ENCODE assay signal across 19 cellular contexts in genomic region chr1:170768929-170769328, GRCh38.
DNase-seq lines count a peak whose midpoint lies in the region; ATAC-seq, FAIRE-seq and TF ChIP-seq lines count a peak whose summit lies in the region.
"Had no signal": no experiment of that assay in that cellular context is flagged by ENCODE, and none has a peak within 500 bp of the region (broad histone marks: within the 10 kb centered on the region; RNA-seq: fewer than 3 reads in every experiment).

No MANE protein-coding gene starts in this region.

- H3K27ac ChIP-seq in HepG2 (ENCODE audit: extremely low read length, insufficient read depth, low read length) (no peak overlapping the region), right lobe of liver (no peak overlapping the region), ovary (no peak overlapping the region), caudate nucleus (ENCODE audit: low read depth, low read length) (no peak overlapping the region)
- H3K27ac ChIP-seq: C4-2B had no signal

- no peak for FAIRE-seq in HepG2 (lab: Jason Lieb, UNC)
- FAIRE-seq: GM18507 had no signal

- no peaks in the 10 kb centered on the region for H3K36me3 Mint-ChIP-seq in WTC11
- no peaks in the 10 kb centered on the region for H3K36me3 Mint-ChIP-seq in effector memory CD8-positive, alpha-beta T cell (ENCODE audit: insufficient read depth)

- no peak overlapping the region for H2AFZ ChIP-seq in HepG2 (ENCODE audit: low read length)

- H3K9ac ChIP-seq in HepG2 (ENCODE audit: insufficient read depth, low read depth, low read length) = no peak overlapping the region

- H3K4me1 ChIP-seq in HepG2 (ENCODE audit: insufficient read depth, low read length) (no peaks in the 10 kb centered on the region), right lobe of liver (no peaks in the 10 kb centered on the region), ovary (ENCODE audit: insufficient read depth) (no peaks in the 10 kb centered on the region)

- no peak overlapping the region for H3K27ac Mint-ChIP-seq in WTC11
- H3K27ac Mint-ChIP-seq in effector memory CD8-positive, alpha-beta T cell = no peak overlapping the region

- DNase-seq in HepG2 (ENCODE audit: low spot score) (no peak), right lobe of liver (no peak), WTC11 (ENCODE audit: low spot score) (no peak), iPS-NIHi11 (ENCODE audit: low spot score) (peak; percentile 49), ovary (no peak), caudate nucleus (lab: John Stamatoyannopoulos, UW) (no peak)
- no peak for DNase-seq in effector memory CD8-positive, alpha-beta T cell
- DNase-seq: Caco-2, KG1, NCI-H1092 treated with DMSO at 0.1 percent for 48 hours, NCI-H1694, NCI-H2107, NCI-H226, NCI-H526 had no signal

- no peaks in the 10 kb centered on the region for H3K27me3 Mint-ChIP-seq in WTC11 (ENCODE audit: low read depth)
- peaks cover 5 to 10% of the 10 kb centered on the region in 2 donors for H3K27me3 Mint-ChIP-seq in effector memory CD8-positive, alpha-beta T cell

- H3K27me3 ChIP-seq in HepG2 (ENCODE audit: control insufficient read depth in 1 of 2, insufficient read depth in 2 of 2, low read length in 2 of 2) (no peaks in the 10 kb centered on the region), right lobe of liver (no peaks in the 10 kb centered on the region), ovary (no peaks in the 10 kb centered on the region)

- intact Hi-C loops in HepG2 (cut with micrococcal nuclease; ENCODE audit: unreplicated experiment) = no loop called here
- intact Hi-C loops in right lobe of liver (cut with DNase I) = no loop called here
- intact Hi-C loops in ovary (cut with DNase I) = loop anchor here in 2 of 4 donors (10.0 kb wide), 2 partner anchors 104 to 834 kb away; partner anchors contain the start of gene PRRX1 (in 1 of the 2)

- H3K36me3 ChIP-seq in HepG2 (replicated peaks in 1 of 2; ENCODE audit: control insufficient read depth in 1 of 2, insufficient read depth in 2 of 2, low read length in 2 of 2) = no peaks in the 10 kb centered on the region
- H3K36me3 ChIP-seq in right lobe of liver = no peaks in the 10 kb centered on the region
- no peaks in the 10 kb centered on the region for H3K36me3 ChIP-seq in ovary

- CTCF ChIA-PET in HepG2 (lab: Yijun Ruan, JAX; ENCODE audit: low intra/inter-chr PET ratio, low total read pairs) (no interaction called here), WTC11 (lab: Charles Lee) (interaction anchor here (1.8 kb wide), 1 partner anchor 79 kb away, joined by 4 read pairs; no protein-coding TSS in a partner anchor)

- H3K4me3 ChIP-seq in HepG2 (replicated peaks in 1 of 3; ENCODE audit: insufficient read depth in 1 of 3, low read depth in 2 of 3, low read length in 3 of 3) (no peak overlapping the region), right lobe of liver (no peak overlapping the region), ovary (no peak overlapping the region)

- TF ChIP-seq CTCF in HepG2 (CRISPR knock-in tag; IDR thresholded peaks at IDR 0.05) = no peak
- no peak for TF ChIP-seq CTCF in right lobe of liver (IDR thresholded peaks at IDR 0.05)
- TF ChIP-seq CTCF in WTC11 (IDR thresholded peaks at IDR 0.05) = no peak
- no peak for TF ChIP-seq CTCF in ovary (IDR thresholded peaks at IDR 0.05)

- TF ChIP-seq EP300 in HepG2 (IDR thresholded peaks at IDR 0.05; ENCODE audit: low read depth in 2 of 2, low read length in 2 of 2) (no peak), HepG2 (CRISPR knock-in tag; IDR thresholded peaks at IDR 0.05; ENCODE audit: borderline replicate concordance) (no peak), ovary (IDR thresholded peaks at IDR 0.05) (no peak)

- H3K4me1 Mint-ChIP-seq in WTC11 = no peaks in the 10 kb centered on the region
- no peaks in the 10 kb centered on the region for H3K4me1 Mint-ChIP-seq in effector memory CD8-positive, alpha-beta T cell (ENCODE audit: low read depth in 2 of 2)

- WGBS in HepG2 (ENCODE audit: low lambda C conversion rate) = 0% methylated on average over 1 of the region's 1 CpG
- WGBS in right lobe of liver (ENCODE audit: insufficient coverage, low coverage, low lambda C conversion rate, missing lambda C conversion rate) = 67% methylated on average over 1 of the region's 1 CpG
- WGBS in ovary, 3 donors = 77 to 83% (median 81%) methylated on average over 1 of the region's 1 CpG

- POLR2A ChIA-PET in HepG2 (lab: Yijun Ruan, JAX) = no interaction called here
- POLR2A ChIA-PET in WTC11 (lab: Charles Lee) = no interaction called here

- no peak overlapping the region for H3K4me3 Mint-ChIP-seq in WTC11
- H3K4me3 Mint-ChIP-seq in effector memory CD8-positive, alpha-beta T cell = no peak overlapping the region

- in situ Hi-C loops in HepG2 (cut with HindIII; ENCODE audit: extremely low pct_ligation_motif_present, low pct_unique_long_range_greater_than_20kb) = no loop called here

- H3K9me3 Mint-ChIP-seq in WTC11 = no peaks in the 10 kb centered on the region
- no peaks in the 10 kb centered on the region for H3K9me3 Mint-ChIP-seq in effector memory CD8-positive, alpha-beta T cell

- no peaks in the 10 kb centered on the region for H3K79me2 ChIP-seq in HepG2 (ENCODE audit: insufficient read depth, low read length)

- H3K9me3 ChIP-seq in HepG2 (ENCODE audit: low read length) = no peaks in the 10 kb centered on the region
- H3K9me3 ChIP-seq in right lobe of liver = no peaks in the 10 kb centered on the region
- H3K9me3 ChIP-seq in ovary = no peaks in the 10 kb centered on the region
- H3K9me3 ChIP-seq: Caco-2 had no signal

- TF ChIP-seq RAD21 in HepG2 (CRISPR knock-in tag; IDR thresholded peaks at IDR 0.05) = no peak

- no peak for ATAC-seq in HepG2
- no peak for ATAC-seq in right lobe of liver
- peak; percentile 63; the same call in 1 of the 2 replicates for ATAC-seq in WTC11
- no peak for ATAC-seq in HG03520 (IDR thresholded peaks at IDR 0.05; ENCODE audit: unreplicated experiment)
- ATAC-seq in effector memory CD8-positive, alpha-beta T cell (replicated peaks) = no peak
- ATAC-seq: Panc1, Right ventricle myocardium inferior had no signal

- no TSS peak for BruUV-seq in HepG2 (replicated peaks; lab: Mats Ljungman, UMichigan)

- TF ChIP-seq POLR2A in HepG2 (IDR thresholded peaks at IDR 0.05; ENCODE audit: insufficient read depth in 1 of 2, low read depth in 2 of 2, low read length in 2 of 2) (no peak), right lobe of liver (IDR thresholded peaks at IDR 0.05) (no peak), ovary (IDR thresholded peaks at IDR 0.05) (no peak)

- H4K20me1 ChIP-seq in HepG2 (ENCODE audit: insufficient read depth, low read length) = no peaks in the 10 kb centered on the region

- H3K4me2 ChIP-seq in HepG2 (ENCODE audit: low read depth, low read length) = no peak overlapping the region

TF ChIP-seq in HepG2, 621 proteins besides CTCF, POLR2A, EP300 and RAD21 (continues in another document):
- TF ChIP-seq REST (IDR thresholded peaks at IDR 0.05; ENCODE audit: borderline replicate concordance in 1 of 2, low read depth in 1 of 2, low read length in 2 of 2) = peak; percentile 29 to 87

TF ChIP-seq in WTC11, 78 proteins besides CTCF, POLR2A, EP300 and RAD21:
- no peak for TF ChIP-seq RORB (CRISPR knock-in tag; IDR thresholded peaks at IDR 0.05)
- no peak for TF ChIP-seq AR (CRISPR knock-in tag; IDR thresholded peaks at IDR 0.05)
- no peak for TF ChIP-seq NFE2L1 (CRISPR knock-in tag; IDR thresholded peaks at IDR 0.05)
- TF ChIP-seq JAZF1 (CRISPR knock-in tag; IDR thresholded peaks at IDR 0.05) = no peak
- no peak for TF ChIP-seq ZNF396 (CRISPR knock-in tag; IDR thresholded peaks at IDR 0.05; ENCODE audit: borderline replicate concordance)
- TF ChIP-seq, protein P1, sequence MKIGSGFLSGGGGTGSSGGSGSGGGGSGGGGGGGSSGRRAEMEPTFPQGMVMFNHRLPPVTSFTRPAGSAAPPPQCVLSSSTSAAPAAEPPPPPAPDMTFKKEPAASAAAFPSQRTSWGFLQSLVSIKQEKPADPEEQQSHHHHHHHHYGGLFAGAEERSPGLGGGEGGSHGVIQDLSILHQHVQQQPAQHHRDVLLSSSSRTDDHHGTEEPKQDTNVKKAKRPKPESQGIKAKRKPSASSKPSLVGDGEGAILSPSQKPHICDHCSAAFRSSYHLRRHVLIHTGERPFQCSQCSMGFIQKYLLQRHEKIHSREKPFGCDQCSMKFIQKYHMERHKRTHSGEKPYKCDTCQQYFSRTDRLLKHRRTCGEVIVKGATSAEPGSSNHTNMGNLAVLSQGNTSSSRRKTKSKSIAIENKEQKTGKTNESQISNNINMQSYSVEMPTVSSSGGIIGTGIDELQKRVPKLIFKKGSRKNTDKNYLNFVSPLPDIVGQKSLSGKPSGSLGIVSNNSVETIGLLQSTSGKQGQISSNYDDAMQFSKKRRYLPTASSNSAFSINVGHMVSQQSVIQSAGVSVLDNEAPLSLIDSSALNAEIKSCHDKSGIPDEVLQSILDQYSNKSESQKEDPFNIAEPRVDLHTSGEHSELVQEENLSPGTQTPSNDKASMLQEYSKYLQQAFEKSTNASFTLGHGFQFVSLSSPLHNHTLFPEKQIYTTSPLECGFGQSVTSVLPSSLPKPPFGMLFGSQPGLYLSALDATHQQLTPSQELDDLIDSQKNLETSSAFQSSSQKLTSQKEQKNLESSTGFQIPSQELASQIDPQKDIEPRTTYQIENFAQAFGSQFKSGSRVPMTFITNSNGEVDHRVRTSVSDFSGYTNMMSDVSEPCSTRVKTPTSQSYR (CRISPR knock-in tag; IDR thresholded peaks at IDR 0.05) = no peak
